Comparison of ENCODE assay signal across 14 cellular contexts in the genomic region with DNA sequence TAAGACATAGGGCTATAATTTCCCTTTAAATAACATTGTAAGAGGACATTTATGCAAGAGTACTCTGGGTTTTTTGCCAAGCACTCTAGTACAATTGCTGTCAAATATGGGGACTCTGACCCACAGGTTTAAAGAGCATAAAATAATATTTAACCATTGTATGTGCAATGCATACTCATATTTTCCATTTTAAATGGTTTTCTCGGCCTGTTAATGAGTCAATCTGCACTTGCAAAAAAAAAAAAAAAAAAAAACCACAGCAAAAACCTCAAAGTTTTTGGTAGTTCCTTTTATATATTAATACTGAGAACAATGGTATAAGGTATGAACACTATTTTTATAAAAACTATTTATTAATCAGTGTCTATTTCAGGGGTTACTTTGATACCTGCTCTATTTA.
DNase-seq lines count a peak whose midpoint lies in the region; ATAC-seq and TF ChIP-seq lines count a peak whose summit lies in the region.
"Had no signal": no experiment of that assay in that cellular context is flagged by ENCODE, and none has a peak within 500 bp of the region (broad histone marks: within the 10 kb centered on the region; RNA-seq: fewer than 3 reads in every experiment).

No MANE protein-coding gene starts in this region.

- H3K9me3 ChIP-seq in hepatocyte (ENCODE audit: low read depth) = no peaks in the 10 kb centered on the region
- H3K9me3 ChIP-seq in gastroesophageal sphincter = no peaks in the 10 kb centered on the region
- H3K9me3 ChIP-seq: A549, Peyer's patch had no signal

- peaks cover 6% of the 10 kb centered on the region for H3K9me3 Mint-ChIP-seq in activated CD4-positive, alpha-beta T cell treated with anti-CD3 and anti-CD28 coated beads, Interleukin-2, amount 10 ng/mL, durations not matched to agents 24 days and 14 days
- H3K9me3 Mint-ChIP-seq in natural killer cell treated with Interleukin-12 subunit alpha and Interleukin-12 subunit beta and Interleukin-15 and Interleukin-18, amount 100 ng/mL, for 72 hours = no peaks in the 10 kb centered on the region

- TF ChIP-seq EP300 in gastroesophageal sphincter (IDR thresholded peaks at IDR 0.05) = no peak

- no peaks in the 10 kb centered on the region for H3K36me3 ChIP-seq in hepatocyte (replicated peaks; ENCODE audit: insufficient read depth, low read depth)
- H3K36me3 ChIP-seq in gastroesophageal sphincter = no peaks in the 10 kb centered on the region
- H3K36me3 ChIP-seq: Peyer's patch had no signal

- TF ChIP-seq CTCF in hepatocyte (IDR thresholded peaks at IDR 0.05; ENCODE audit: poor library complexity) = no peak
- TF ChIP-seq CTCF in gastroesophageal sphincter (IDR thresholded peaks at IDR 0.05) = no peak

- H3K27ac ChIP-seq in hepatocyte (no peak overlapping the region), gastroesophageal sphincter (no peak overlapping the region)
- H3K27ac ChIP-seq: A549, KMS-11, Peyer's patch had no signal

- peak overlapping the region; percentile 15 for H3K4me3 Mint-ChIP-seq in activated CD4-positive, alpha-beta T cell treated with anti-CD3 and anti-CD28 coated beads, Interleukin-2, amount 10 ng/mL, durations not matched to agents 24 days and 14 days
- peak overlapping the region; percentile 55 for H3K4me3 Mint-ChIP-seq in natural killer cell treated with Interleukin-12 subunit alpha and Interleukin-12 subunit beta and Interleukin-15 and Interleukin-18, amount 100 ng/mL, for 72 hours

- H3K9me2 ChIP-seq in hepatocyte (replicated peaks; ENCODE audit: insufficient read depth) = no peaks in the 10 kb centered on the region

- no peaks in the 10 kb centered on the region for H3K4me1 ChIP-seq in hepatocyte (ENCODE audit: insufficient read depth)
- no peaks in the 10 kb centered on the region for H3K4me1 ChIP-seq in gastroesophageal sphincter
- H3K4me1 ChIP-seq: A549, Peyer's patch had no signal

- in situ Hi-C loops in KBM-7 (cut with MboI; ENCODE audit: low pct_unique_long_range_greater_than_20kb, low sequenced_read_pairs) = no loop called here

- H3K4me3 ChIP-seq in hepatocyte (no peak overlapping the region), gastroesophageal sphincter (no peak overlapping the region)
- H3K4me3 ChIP-seq: A549, Peyer's patch had no signal

- TF ChIP-seq POLR2A in gastroesophageal sphincter (IDR thresholded peaks at IDR 0.05) = no peak

- H3K79me2 ChIP-seq in hepatocyte = no peaks in the 10 kb centered on the region

- H4K20me1 ChIP-seq in hepatocyte (ENCODE audit: insufficient read depth, poor library complexity, severe bottlenecking) = no peaks in the 10 kb centered on the region

- DNase-seq in activated CD4-positive, alpha-beta T cell treated with anti-CD3 and anti-CD28 coated beads, Interleukin-2, amount 10 ng/mL, durations not matched to agents 24 days and 14 days = peak; percentile 64
- no peak for DNase-seq in activated CD4-positive, alpha-beta T cell treated with anti-CD3 and anti-CD28 coated beads, Interleukin-2, amount 50 U/mL, for 48 hours
- DNase-seq in KBM-7 = peak; percentile 39
- DNase-seq in natural killer cell treated with Interleukin-12 subunit alpha and Interleukin-12 subunit beta and Interleukin-15 and Interleukin-18, amount 100 ng/mL, for 72 hours (ENCODE audit: low spot score) = no peak
- no peak for DNase-seq in hepatocyte (ENCODE audit: low spot score)
- no peak for DNase-seq in NCI-H2227 (lab: John Stamatoyannopoulos, UW; ENCODE audit: unreplicated experiment)
- DNase-seq: islet precursor cell; Peyer's patch; retina; stimulated activated naive CD4-positive, alpha-beta T cell treated with Interleukin-2 at 50 U/mL for 16 hours had no signal

- no peak overlapping the region for H3K4me2 ChIP-seq in hepatocyte
- H3K4me2 ChIP-seq: A549, KMS-11 had no signal

- 83% methylated on average over 1 of the region's 1 CpG for WGBS in hepatocyte (ENCODE audit: low lambda C conversion rate, missing lambda C conversion rate)
- 59 to 82% methylated on average over 1 of the region's 1 CpG for WGBS in gastroesophageal sphincter (ENCODE audit: low coverage in 1 of 2), 2 donors

- H3K36me3 Mint-ChIP-seq in activated CD4-positive, alpha-beta T cell treated with anti-CD3 and anti-CD28 coated beads, Interleukin-2, amount 10 ng/mL, durations not matched to agents 24 days and 14 days (ENCODE audit: low read depth) = peaks cover 25% of the 10 kb centered on the region
- peaks cover 6% of the 10 kb centered on the region for H3K36me3 Mint-ChIP-seq in natural killer cell treated with Interleukin-12 subunit alpha and Interleukin-12 subunit beta and Interleukin-15 and Interleukin-18, amount 100 ng/mL, for 72 hours

- peak overlapping the region; percentile 78 for H3K27ac Mint-ChIP-seq in activated CD4-positive, alpha-beta T cell treated with anti-CD3 and anti-CD28 coated beads, Interleukin-2, amount 10 ng/mL, durations not matched to agents 24 days and 14 days
- H3K27ac Mint-ChIP-seq in natural killer cell treated with Interleukin-12 subunit alpha and Interleukin-12 subunit beta and Interleukin-15 and Interleukin-18, amount 100 ng/mL, for 72 hours = peak overlapping the region; percentile 84 to 86

- no peaks in the 10 kb centered on the region for H3K27me3 Mint-ChIP-seq in activated CD4-positive, alpha-beta T cell treated with anti-CD3 and anti-CD28 coated beads, Interleukin-2, amount 10 ng/mL, durations not matched to agents 24 days and 14 days
- H3K27me3 Mint-ChIP-seq in natural killer cell treated with Interleukin-12 subunit alpha and Interleukin-12 subunit beta and Interleukin-15 and Interleukin-18, amount 100 ng/mL, for 72 hours = no peaks in the 10 kb centered on the region

- no peaks in the 10 kb centered on the region for H3K27me3 ChIP-seq in hepatocyte
- no peaks in the 10 kb centered on the region for H3K27me3 ChIP-seq in gastroesophageal sphincter
- H3K27me3 ChIP-seq: Peyer's patch had no signal

- ATAC-seq in HG02678 (IDR thresholded peaks at IDR 0.05; ENCODE audit: unreplicated experiment) (peak; percentile 59), gastroesophageal sphincter (no peak)
- peak; percentile 62 to 74 for ATAC-seq in natural killer cell treated with Interleukin-12 subunit alpha and Interleukin-12 subunit beta and Interleukin-15 and Interleukin-18, amount 100 ng/mL, for 72 hours
- ATAC-seq: A549 had no signal

- intact Hi-C loops in activated CD4-positive, alpha-beta T cell treated with anti-CD3 and anti-CD28 coated beads, Interleukin-2, amount 10 ng/mL, durations not matched to agents 24 days and 14 days (cut with micrococcal nuclease) = loop anchor here (1.0 to 2.0 kb wide), 2 partner anchors 162 to 804 kb away; no protein-coding TSS in a partner anchor

- H2AFZ ChIP-seq in hepatocyte = no peak overlapping the region

- peaks cover 48% of the 10 kb centered on the region for H3K4me1 Mint-ChIP-seq in activated CD4-positive, alpha-beta T cell treated with anti-CD3 and anti-CD28 coated beads, Interleukin-2, amount 10 ng/mL, durations not matched to agents 24 days and 14 days
- H3K4me1 Mint-ChIP-seq in natural killer cell treated with Interleukin-12 subunit alpha and Interleukin-12 subunit beta and Interleukin-15 and Interleukin-18, amount 100 ng/mL, for 72 hours (ENCODE audit: low read depth in 2 of 2) = peaks cover 40 to 51% of the 10 kb centered on the region in 2 donors

Comparison
In these comparisons a context has a peak if more than half of its experiments do, and no peak if none do; other contexts are left out.
1. DNase-seq: peak in activated CD4-positive, alpha-beta T cell treated with anti-CD3 and anti-CD28 coated beads, Interleukin-2, amount 10 ng/mL, durations not matched to agents 24 days and 14 days (single experiment) and KBM-7 (single experiment); none in activated CD4-positive, alpha-beta T cell treated with anti-CD3 and anti-CD28 coated beads, Interleukin-2, amount 50 U/mL, for 48 hours (0 of 2), natural killer cell treated with Interleukin-12 subunit alpha and Interleukin-12 subunit beta and Interleukin-15 and Interleukin-18, amount 100 ng/mL, for 72 hours (single experiment), hepatocyte (single experiment) and NCI-H2227 (single experiment).